Comparison of ENCODE assay signal across 18 cellular contexts in genomic region chr5:56561455-56561854, GRCh38.
DNase-seq lines count a peak whose midpoint lies in the region; ATAC-seq and TF ChIP-seq lines count a peak whose summit lies in the region.
"Had no signal": no experiment of that assay in that cellular context is flagged by ENCODE, and none has a peak within 500 bp of the region (broad histone marks: within the 10 kb centered on the region; RNA-seq: fewer than 3 reads in every experiment).

No MANE protein-coding gene starts in this region.

- no peak overlapping the region for H3K27ac Mint-ChIP-seq in MCF 10A (ENCODE audit: low read depth, unreplicated experiment)
- H3K27ac Mint-ChIP-seq: CD4-positive, alpha-beta memory T cell; HFFc6 had no signal

- no peaks in the 10 kb centered on the region for H3K27me3 Mint-ChIP-seq in MCF 10A (ENCODE audit: insufficient read depth, unreplicated experiment)
- H3K27me3 Mint-ChIP-seq: CD4-positive, alpha-beta memory T cell had no signal

- H3K9me3 Mint-ChIP-seq in MCF 10A (ENCODE audit: unreplicated experiment) = peaks cover 8% of the 10 kb centered on the region
- H3K9me3 Mint-ChIP-seq: HFFc6 had no signal

- TF ChIP-seq CTCF in mammary epithelial cell (conservative IDR thresholded peaks at IDR 0.05 in 1 of 2, IDR thresholded peaks at IDR 0.05 in 1 of 2; ENCODE audit: extremely low read depth in 1 of 2, insufficient read depth in 1 of 2, low read depth in 1 of 2, low read length in 2 of 2) = no peak
- no peak for TF ChIP-seq CTCF in MCF 10A (IDR thresholded peaks at IDR 0.05; ENCODE audit: unreplicated experiment)
- no peak for TF ChIP-seq CTCF in prostate gland (IDR thresholded peaks at IDR 0.05)
- TF ChIP-seq CTCF in stomach (IDR thresholded peaks at IDR 0.05) = no peak

- TF ChIP-seq EP300 in stomach (IDR thresholded peaks at IDR 0.05) = no peak

- no peaks in the 10 kb centered on the region for H3K79me2 ChIP-seq in mammary epithelial cell (ENCODE audit: insufficient read depth, low read length)

- in situ Hi-C loops in mammary epithelial cell (cut with MboI; ENCODE audit: low sequenced_read_pairs in 2 of 2) = no loop called here

- H4K20me1 ChIP-seq in mammary epithelial cell (ENCODE audit: insufficient read depth, low read length) = no peaks in the 10 kb centered on the region
- H4K20me1 ChIP-seq: BLaER1 had no signal

- no peaks in the 10 kb centered on the region for H3K36me3 Mint-ChIP-seq in MCF 10A (ENCODE audit: insufficient read depth, unreplicated experiment)
- H3K36me3 Mint-ChIP-seq: CD14-positive monocyte; CD4-positive, alpha-beta memory T cell had no signal

- no peak overlapping the region for H3K4me3 Mint-ChIP-seq in MCF 10A (ENCODE audit: unreplicated experiment)
- H3K4me3 Mint-ChIP-seq: CD14-positive monocyte; CD4-positive, alpha-beta memory T cell; HFFc6 had no signal

- ATAC-seq in esophagus mucosa = peak; percentile 64
- ATAC-seq: HCT116 had no signal

- no TSS peak for BruUV-seq in mammary epithelial cell (replicated peaks; lab: Mats Ljungman, UMichigan)
- BruUV-seq in MCF 10A (replicated peaks; lab: Mats Ljungman, UMichigan) = no TSS peak

- dilution Hi-C loops in mammary epithelial cell (cut with HindIII; ENCODE audit: low sequenced_read_pairs) = no loop called here

- CTCF ChIA-PET in mammary epithelial cell (lab: Charles Lee; ENCODE audit: low non-redundant PET) (no interaction called here), MCF 10A (lab: Yijun Ruan, JAX) (no interaction called here)

- intact Hi-C loops in mammary epithelial cell (cut with micrococcal nuclease) = no loop called here
- intact Hi-C loops in MCF 10A (cut with micrococcal nuclease) = no loop called here
- intact Hi-C loops in prostate gland (cut with DNase I) = no loop called here
- intact Hi-C loops in stomach (cut with DNase I; ENCODE audit: low total_unique reads) = no loop called here

- H3K4me3 ChIP-seq in mammary epithelial cell (replicated peaks in 1 of 3; ENCODE audit: insufficient read depth in 1 of 3, low read depth in 2 of 3, low read length in 3 of 3) (no peak overlapping the region), prostate gland (no peak overlapping the region), stomach (no peak overlapping the region)
- H3K4me3 ChIP-seq: BLaER1 had no signal

- H3K27me3 ChIP-seq in mammary epithelial cell (ENCODE audit: insufficient read depth, low read length) (no peaks in the 10 kb centered on the region), prostate gland (replicated peaks; ENCODE audit: insufficient read depth) (no peaks in the 10 kb centered on the region), stomach (no peaks in the 10 kb centered on the region)
- H3K27me3 ChIP-seq: BLaER1 had no signal

- H3K36me3 ChIP-seq in mammary epithelial cell (ENCODE audit: insufficient read depth, low read length) (no peaks in the 10 kb centered on the region), prostate gland (no peaks in the 10 kb centered on the region), stomach (no peaks in the 10 kb centered on the region)
- H3K36me3 ChIP-seq: BLaER1 had no signal

- peak overlapping the region; percentile 54 for H2AFZ ChIP-seq in mammary epithelial cell (ENCODE audit: low read depth, low read length)

- H3K4me1 ChIP-seq in mammary epithelial cell (ENCODE audit: insufficient read depth, low read length) (peaks cover 3% of the 10 kb centered on the region), prostate gland (replicated peaks) (no peaks in the 10 kb centered on the region), stomach (peaks cover 0 to 8% (median 4%) of the 10 kb centered on the region in 4 donors)

- no peak for TF ChIP-seq POLR2A in prostate gland (IDR thresholded peaks at IDR 0.05)
- no peak for TF ChIP-seq POLR2A in stomach (IDR thresholded peaks at IDR 0.05)

- POLR2A ChIA-PET in MCF 10A (lab: Yijun Ruan, JAX) = no interaction called here

- H3K9me3 ChIP-seq in mammary epithelial cell (replicated peaks; ENCODE audit: insufficient read depth, low read length) = no peaks in the 10 kb centered on the region
- H3K9me3 ChIP-seq in prostate gland = no peaks in the 10 kb centered on the region
- H3K9me3 ChIP-seq in stomach = no peaks in the 10 kb centered on the region
- H3K9me3 ChIP-seq: BLaER1 had no signal

- H3K27ac ChIP-seq in mammary epithelial cell (ENCODE audit: insufficient read depth, low read depth, low read length) = no peak overlapping the region
- H3K27ac ChIP-seq in prostate gland = no peak overlapping the region
- H3K27ac ChIP-seq in stomach = no peak overlapping the region
- H3K27ac ChIP-seq: BLaER1 had no signal

- no peaks in the 10 kb centered on the region for H3K4me1 Mint-ChIP-seq in MCF 10A (ENCODE audit: insufficient read depth, unreplicated experiment)

- DNase-seq in mammary epithelial cell = peak; percentile 57
- no peak for DNase-seq in MCF 10A (ENCODE audit: unreplicated experiment)
- DNase-seq in prostate gland (ENCODE audit: low spot score) = peak; percentile 42
- no peak for DNase-seq in stomach
- DNase-seq in activated CD4-positive, CD25-positive, alpha-beta regulatory T cell (lab: John Stamatoyannopoulos, UW) = no peak
- no peak for DNase-seq in SK-N-DZ (ENCODE audit: low spot score)
- DNase-seq: 8988T; CD4-positive, alpha-beta memory T cell; DMS153; DMS79; GDM1; GOT3; H7; HFFc6 had no signal

- peak overlapping the region; percentile 41 for H3K4me2 ChIP-seq in mammary epithelial cell (ENCODE audit: insufficient read depth, low read depth, low read length)
- H3K4me2 ChIP-seq: BLaER1 had no signal

- WGBS in mammary epithelial cell (ENCODE audit: low coverage, missing lambda C conversion rate) = 3% methylated on average over 2 of the region's 2 CpGs
- 39% methylated on average over 2 of the region's 2 CpGs for WGBS in prostate gland
- 50 to 64% (median 52%) methylated on average over 2 of the region's 2 CpGs for WGBS in stomach, 5 donors

- H3K9ac ChIP-seq in mammary epithelial cell (ENCODE audit: insufficient read depth, low read length) = no peak overlapping the region
- H3K9ac ChIP-seq: BLaER1 had no signal

Comparison
In these comparisons a context has a peak if more than half of its experiments do, and no peak if none do; other contexts are left out.
1. DNase-seq: peak in mammary epithelial cell (single experiment) and prostate gland (single experiment); none in MCF 10A (single experiment), stomach (single experiment), activated CD4-positive, CD25-positive, alpha-beta regulatory T cell (0 of 4) and SK-N-DZ (single experiment).